ENCODE assay signal across 1 cellular context in genomic region chr4:123163501-123163900, GRCh38.
TF ChIP-seq lines count a peak whose summit lies in the region.

No MANE protein-coding gene starts in this region.

TF ChIP-seq in IMR-90, 13 proteins besides CTCF, POLR2A, EP300 and RAD21:
- no peak for TF ChIP-seq RCOR1 (IDR thresholded peaks at IDR 0.05; ENCODE audit: insufficient replicate concordance, low read length)
- TF ChIP-seq CEBPB (IDR thresholded peaks at IDR 0.05; ENCODE audit: low read depth, low read length): no peak
- no peak for TF ChIP-seq CHD1 (IDR thresholded peaks at IDR 0.05; ENCODE audit: low read depth, low read length)
- TF ChIP-seq, protein P1, sequence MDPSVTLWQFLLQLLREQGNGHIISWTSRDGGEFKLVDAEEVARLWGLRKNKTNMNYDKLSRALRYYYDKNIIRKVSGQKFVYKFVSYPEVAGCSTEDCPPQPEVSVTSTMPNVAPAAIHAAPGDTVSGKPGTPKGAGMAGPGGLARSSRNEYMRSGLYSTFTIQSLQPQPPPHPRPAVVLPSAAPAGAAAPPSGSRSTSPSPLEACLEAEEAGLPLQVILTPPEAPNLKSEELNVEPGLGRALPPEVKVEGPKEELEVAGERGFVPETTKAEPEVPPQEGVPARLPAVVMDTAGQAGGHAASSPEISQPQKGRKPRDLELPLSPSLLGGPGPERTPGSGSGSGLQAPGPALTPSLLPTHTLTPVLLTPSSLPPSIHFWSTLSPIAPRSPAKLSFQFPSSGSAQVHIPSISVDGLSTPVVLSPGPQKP (IDR thresholded peaks at IDR 0.05; ENCODE audit: borderline replicate concordance, low read depth, low read length): no peak
- TF ChIP-seq USF2 (IDR thresholded peaks at IDR 0.05; ENCODE audit: low read depth, low read length): no peak
- TF ChIP-seq MXI1 (IDR thresholded peaks at IDR 0.05; ENCODE audit: borderline replicate concordance, low read depth, low read length): no peak
- no peak for TF ChIP-seq NFE2L2 (IDR thresholded peaks at IDR 0.05; ENCODE audit: low read depth, low read length)
- no peak for TF ChIP-seq MAFK (IDR thresholded peaks at IDR 0.05; ENCODE audit: low read depth, low read length)
- no peak for TF ChIP-seq MAZ (IDR thresholded peaks at IDR 0.05; ENCODE audit: borderline replicate concordance, low read depth, low read length)
- TF ChIP-seq RFX5 (IDR thresholded peaks at IDR 0.05; ENCODE audit: low read depth, low read length): no peak
- no peak for TF ChIP-seq BHLHE40 (IDR thresholded peaks at IDR 0.05; ENCODE audit: low read depth, low read length)
- no peak for TF ChIP-seq FOS (IDR thresholded peaks at IDR 0.05; ENCODE audit: low read depth, low read length)
- TF ChIP-seq SMC3 (IDR thresholded peaks at IDR 0.05; ENCODE audit: low read depth, low read length): no peak
TF ChIP-seq in IMR-90: peak in this region for 0.
